In genomic region chr2:157439792-157440186, GRCh38 we compare ENCODE assay signal across 8 cellular contexts. TPM values are rescaled to one million over a fixed set of nuclear protein-coding genes. Genes with fewer than 3 reads are reported as not detected.
A peak's percentile ranks its signal among the peaks of the same experiment; 100 is the strongest.
DNase-seq lines count a peak whose midpoint lies in the region; ATAC-seq and TF ChIP-seq lines count a peak whose summit lies in the region.

No MANE protein-coding gene starts in this region.

- H3K4me1 ChIP-seq in DOHH2 (ENCODE audit: control insufficient read depth, low read length), result peaks cover 47% of the 10 kb centered on the region
- H3K4me1 ChIP-seq in thoracic aorta (ENCODE audit: control insufficient read depth in 1 of 2, low read depth in 2 of 2), result peaks cover 9% of the 10 kb centered on the region in 2 donors
- H3K4me1 ChIP-seq in adrenal gland (replicated peaks in 1 of 2), result no peaks in the 10 kb centered on the region

- no peaks in the 10 kb centered on the region for H3K9me2 ChIP-seq in DOHH2 (replicated peaks; ENCODE audit: control insufficient read depth, low read length)

- no peak overlapping the region for H3K27ac Mint-ChIP-seq in nephron progenitor cell

- H3K36me3 ChIP-seq in DOHH2 (ENCODE audit: control insufficient read depth, low read length), result peaks cover 88% of the 10 kb centered on the region
- H3K36me3 ChIP-seq in thoracic aorta, result no peaks in the 10 kb centered on the region
- H3K36me3 ChIP-seq in MG63, result no peaks in the 10 kb centered on the region
- H3K36me3 ChIP-seq in adrenal gland (replicated peaks in 1 of 2), result no peaks in the 10 kb centered on the region

- H3K27ac ChIP-seq in DOHH2 (ENCODE audit: low read depth, low read length) (peak overlapping the region; percentile 91), thoracic aorta (peak overlapping the region in 1 of 2 donors; percentile 5), adrenal gland (no peak overlapping the region)

- H3K4me1 Mint-ChIP-seq in nephron progenitor cell, result peaks cover 16% of the 10 kb centered on the region

- peak overlapping the region; percentile 85 for H3K4me3 ChIP-seq in DOHH2 (ENCODE audit: low read length)
- H3K4me3 ChIP-seq in thoracic aorta, result peak overlapping the region; percentile 66
- no peak overlapping the region for H3K4me3 ChIP-seq in MG63
- H3K4me3 ChIP-seq in adrenal gland, result no peak overlapping the region

- H3K36me3 Mint-ChIP-seq in nephron progenitor cell (ENCODE audit: low read depth), result no peaks in the 10 kb centered on the region

- H3K4me2 ChIP-seq in DOHH2 (ENCODE audit: low read length), result peak overlapping the region; percentile 100

- DNase-seq in GM20000 (ENCODE audit: low spot score) (peak; percentile 20), thoracic aorta (ENCODE audit: low spot score) (no peak), MG63 (no peak), nephron progenitor cell (no peak), adrenal gland (no peak)
- DNase-seq in activated naive CD4-positive, alpha-beta T cell treated with anti-CD3 and anti-CD28 coated beads, Interleukin-2, amount 50 U/mL, for 16 hours, result peak; percentile 63

- no peaks in the 10 kb centered on the region for H3K9me3 Mint-ChIP-seq in nephron progenitor cell

- no peak for TF ChIP-seq POLR2A in adrenal gland (IDR thresholded peaks at IDR 0.05)

- ATAC-seq in HG03565 (IDR thresholded peaks at IDR 0.05; ENCODE audit: unreplicated experiment), result peak; percentile 29
- ATAC-seq in thoracic aorta (ENCODE audit: insufficient number of reproducible peaks, low FRiP score, low read depth), result no peak

- H3K27me3 ChIP-seq in DOHH2 (ENCODE audit: control insufficient read depth, low read length), result no peaks in the 10 kb centered on the region; the same call in 1 of the 2 replicates
- no peaks in the 10 kb centered on the region for H3K27me3 ChIP-seq in thoracic aorta (replicated peaks; ENCODE audit: insufficient read depth)
- no peaks in the 10 kb centered on the region for H3K27me3 ChIP-seq in MG63
- H3K27me3 ChIP-seq in adrenal gland, result peaks cover 6% of the 10 kb centered on the region

- H4K20me1 ChIP-seq in DOHH2 (ENCODE audit: control insufficient read depth, insufficient read depth, low read depth, low read length), result peaks cover 6% of the 10 kb centered on the region; the same call in 1 of the 2 replicates

- peaks cover 100% of the 10 kb centered on the region for H3K79me2 ChIP-seq in DOHH2 (ENCODE audit: control insufficient read depth, low read length)

- no peaks in the 10 kb centered on the region for H3K27me3 Mint-ChIP-seq in nephron progenitor cell (ENCODE audit: low read depth, poor library complexity)

- WGBS in adrenal gland, 4 donors, result 29 to 69% (median 67%) methylated on average over 1 of the region's 1 CpG

- TF ChIP-seq CTCF in DOHH2 (IDR thresholded peaks at IDR 0.05; ENCODE audit: low read depth, low read length, poor library complexity, severe bottlenecking) (no peak), GM20000 (IDR thresholded peaks at IDR 0.05; ENCODE audit: extremely low read depth, missing control alignments) (no peak), thoracic aorta (IDR thresholded peaks at IDR 0.05) (no peak), nephron progenitor cell (IDR thresholded peaks at IDR 0.05) (no peak), adrenal gland (IDR thresholded peaks at IDR 0.05) (no peak)

- H3K4me3 Mint-ChIP-seq in nephron progenitor cell, result no peak overlapping the region

- H3K9me3 ChIP-seq in DOHH2 (ENCODE audit: control insufficient read depth, insufficient read depth, low read length), result no peaks in the 10 kb centered on the region
- H3K9me3 ChIP-seq in thoracic aorta, result no peaks in the 10 kb centered on the region
- H3K9me3 ChIP-seq in MG63, result no peaks in the 10 kb centered on the region
- H3K9me3 ChIP-seq in adrenal gland (replicated peaks in 1 of 3), result no peaks in the 10 kb centered on the region

- peaks cover 29% of the 10 kb centered on the region for H3F3A ChIP-seq in DOHH2 (ENCODE audit: control insufficient read depth, insufficient read depth)

- intact Hi-C loops in adrenal gland (cut with DNase I), result no loop called here

RNA-seq across cellular contexts. Expression of gene CYTIP, which starts 4.1 kb away (rescaled TPM):
- total RNA-seq in thoracic aorta, result 10 to 100 TPM in 1 of 2 donors, 1 to 10 TPM in 1; 4.5 to 21.2 TPM
- total RNA-seq in MG63 (2014; rRNA removed; shearing (Covaris generic); ENCODE audit: low replicate concordance), result not detected in 2 replicates
- 1 to 10 TPM in 7 of 8 donors, under 1 TPM in 1; 0.72 to 6.7 (median 4.3) TPM for total RNA-seq in adrenal gland
- 1 to 10 TPM in 2 of 3 donors, under 1 TPM in 1; 0.94 to 3.9 (median 2.5) TPM for polyA plus RNA-seq in adrenal gland

Comparison
In these comparisons a context has a peak if more than half of its experiments do, and no peak if none do; other contexts are left out.
1. H3K4me3 ChIP-seq: peak in DOHH2 (single experiment) and thoracic aorta (single experiment); none in MG63 (single experiment) and adrenal gland (0 of 4).
2. DNase-seq: peak in GM20000 (single experiment) and activated naive CD4-positive, alpha-beta T cell treated with anti-CD3 and anti-CD28 coated beads, Interleukin-2, amount 50 U/mL, for 16 hours (single experiment); none in thoracic aorta (single experiment), MG63 (single experiment), nephron progenitor cell (single experiment) and adrenal gland (0 of 7).